In genomic region chr3:10992017-10992945, GRCh38 we compare ENCODE assay signal across 9 cellular contexts. TPM values are rescaled to one million over a fixed set of nuclear protein-coding genes. Genes with fewer than 3 reads are reported as not detected.
A peak's percentile ranks its signal among the peaks of the same experiment; 100 is the strongest.
DNase-seq lines count a peak whose midpoint lies in the region; ATAC-seq and TF ChIP-seq lines count a peak whose summit lies in the region.
"Had no signal": no experiment of that assay in that cellular context is flagged by ENCODE, and none has a peak within 500 bp of the region (broad histone marks: within the 10 kb centered on the region; RNA-seq: fewer than 3 reads in every experiment).

Gene SLC6A1 (plus strand): TSS chr3:10992748. CDS start chr3:11017212, 24,464 bp downstream.

- H3K27me3 ChIP-seq in esophagus muscularis mucosa: peaks cover 0 to 65% (median 18%) of the 10 kb centered on the region in 4 donors
- peaks cover 24% of the 10 kb centered on the region for H3K27me3 ChIP-seq in thyroid gland
- peaks cover 24% of the 10 kb centered on the region for H3K27me3 ChIP-seq in colonic mucosa

- no peaks in the 10 kb centered on the region for H3K36me3 Mint-ChIP-seq in natural killer cell treated with Interleukin-12 subunit alpha and Interleukin-12 subunit beta and Interleukin-15 and Interleukin-18, amount 100 ng/mL, for 72 hours

- TF ChIP-seq EP300 in esophagus muscularis mucosa (IDR thresholded peaks at IDR 0.05): no peak

- no peak for ATAC-seq in natural killer cell treated with Interleukin-12 subunit alpha and Interleukin-12 subunit beta and Interleukin-15 and Interleukin-18, amount 100 ng/mL, for 72 hours
- ATAC-seq in GM21786 (IDR thresholded peaks at IDR 0.05; ENCODE audit: unreplicated experiment) (no peak), GM18868 (IDR thresholded peaks at IDR 0.05; ENCODE audit: unreplicated experiment) (no peak)

- in situ Hi-C loops in ACHN (cut with HindIII; ENCODE audit: low pct_ligation_motif_present, low pct_unique_long_range_greater_than_20kb, low sequenced_read_pairs): no loop called here

- peaks cover 6% of the 10 kb centered on the region in 2 donors for H3K4me1 Mint-ChIP-seq in natural killer cell treated with Interleukin-12 subunit alpha and Interleukin-12 subunit beta and Interleukin-15 and Interleukin-18, amount 100 ng/mL, for 72 hours (ENCODE audit: low read depth in 2 of 2)

- H3K9me3 ChIP-seq in esophagus muscularis mucosa: no peaks in the 10 kb centered on the region
- H3K9me3 ChIP-seq in thyroid gland: no peaks in the 10 kb centered on the region
- H3K9me3 ChIP-seq in colonic mucosa: no peaks in the 10 kb centered on the region

- H3K36me3 ChIP-seq in esophagus muscularis mucosa (no peaks in the 10 kb centered on the region), thyroid gland (no peaks in the 10 kb centered on the region), colonic mucosa (no peaks in the 10 kb centered on the region)

- H3K4me3 ChIP-seq in esophagus muscularis mucosa (peak within 1 kb of the TSS; percentile 45 to 57 (median 50)), thyroid gland (replicated peaks in 1 of 3) (no peak within 1 kb of the TSS), colonic mucosa (no peak within 1 kb of the TSS)

- TF ChIP-seq POLR2A in esophagus muscularis mucosa (IDR thresholded peaks at IDR 0.05; ENCODE audit: low read depth): no peak
- TF ChIP-seq POLR2A in thyroid gland (IDR thresholded peaks at IDR 0.05): no peak

- WGBS in esophagus muscularis mucosa: 2% methylated on average over 31 of the region's 69 CpGs
- 3% methylated on average over 22 to 28 of the region's 69 CpGs for WGBS in thyroid gland, 2 donors

- intact Hi-C loops in esophagus muscularis mucosa (cut with DNase I) (no loop called here), thyroid gland (cut with DNase I) (no loop called here), colonic mucosa (cut with DNase I) (no loop called here)

- no peak within 1 kb of the TSS for H3K27ac ChIP-seq in esophagus muscularis mucosa (replicated peaks in 1 of 4)
- no peak within 1 kb of the TSS for H3K27ac ChIP-seq in thyroid gland
- H3K27ac ChIP-seq in colonic mucosa: no peak within 1 kb of the TSS

- no peaks in the 10 kb centered on the region for H3K9me3 Mint-ChIP-seq in natural killer cell treated with Interleukin-12 subunit alpha and Interleukin-12 subunit beta and Interleukin-15 and Interleukin-18, amount 100 ng/mL, for 72 hours

- H3K9ac ChIP-seq in colonic mucosa (ENCODE audit: low read depth in 2 of 2, low read length in 2 of 2): no peak within 1 kb of the TSS

- DNase-seq in ACHN (peak; percentile 27), NCI-H2227 (lab: John Stamatoyannopoulos, UW; ENCODE audit: unreplicated experiment) (peak; percentile 67), esophagus muscularis mucosa (ENCODE audit: extremely low spot score) (no peak), thyroid gland (no peak), colonic mucosa (no peak)
- no peak for DNase-seq in natural killer cell treated with Interleukin-12 subunit alpha and Interleukin-12 subunit beta and Interleukin-15 and Interleukin-18, amount 100 ng/mL, for 72 hours (ENCODE audit: low spot score)

- H3K4me3 Mint-ChIP-seq in natural killer cell treated with Interleukin-12 subunit alpha and Interleukin-12 subunit beta and Interleukin-15 and Interleukin-18, amount 100 ng/mL, for 72 hours: peak within 1 kb of the TSS; percentile 75

- peak in 1 of 3 experiments; percentile 11 for TF ChIP-seq CTCF in esophagus muscularis mucosa (IDR thresholded peaks at IDR 0.05)
- TF ChIP-seq CTCF in thyroid gland (IDR thresholded peaks at IDR 0.05): no peak
- TF ChIP-seq CTCF in colonic mucosa (IDR thresholded peaks at IDR 0.05): no peak

- peaks cover 0 to 20% (median 16%) of the 10 kb centered on the region in 4 donors for H3K4me1 ChIP-seq in esophagus muscularis mucosa
- H3K4me1 ChIP-seq in thyroid gland: peaks cover 4 to 13% of the 10 kb centered on the region in 2 donors
- H3K4me1 ChIP-seq in colonic mucosa: no peaks in the 10 kb centered on the region

- H3K27me3 Mint-ChIP-seq in natural killer cell treated with Interleukin-12 subunit alpha and Interleukin-12 subunit beta and Interleukin-15 and Interleukin-18, amount 100 ng/mL, for 72 hours: peaks cover 35 to 53% of the 10 kb centered on the region in 2 donors

- H3K27ac Mint-ChIP-seq in natural killer cell treated with Interleukin-12 subunit alpha and Interleukin-12 subunit beta and Interleukin-15 and Interleukin-18, amount 100 ng/mL, for 72 hours: no peak within 1 kb of the TSS

RNA-seq across cellular contexts. Expression of gene SLC6A1, which starts in this region (rescaled TPM):
- total RNA-seq in esophagus muscularis mucosa (under 1 TPM; 0.34 to 0.78 (median 0.46) TPM), thyroid gland (1 to 10 TPM in 1 of 4 donors, under 1 TPM in 1, not detected in 2; 0.27 to 1.3 TPM), colonic mucosa (under 1 TPM; 0.05 to 0.21 TPM)
- total RNA-seq in natural killer cell treated with Interleukin-12 subunit alpha and Interleukin-12 subunit beta and Interleukin-15 and Interleukin-18, amount 100 ng/mL, for 72 hours: not detected
- total RNA-seq: T-helper 1 cell treated with Interleukin-12 subunit alpha and Interleukin-12 subunit beta and Interleukin-4 antibody, amounts not matched to agents 30 ng/mL and 1 ng/mL, for 36 hours had no signal

Comparison
In these comparisons a context has a peak if more than half of its experiments do, and no peak if none do; other contexts are left out.
1. DNase-seq: peak in ACHN (single experiment) and NCI-H2227 (single experiment); none in esophagus muscularis mucosa (single experiment), natural killer cell treated with Interleukin-12 subunit alpha and Interleukin-12 subunit beta and Interleukin-15 and Interleukin-18, amount 100 ng/mL, for 72 hours (single experiment), thyroid gland (0 of 2) and colonic mucosa (single experiment).
2. H3K4me3 ChIP-seq: peak in esophagus muscularis mucosa (4 of 4); none in thyroid gland (0 of 3) and colonic mucosa (single experiment).